8 cellular contexts compared by ENCODE assay signal in genomic region chr14:68793734-68794129, GRCh38. TPM values are rescaled to one million over a fixed set of nuclear protein-coding genes. Genes with fewer than 3 reads are reported as not detected.
DNase-seq lines count a peak whose midpoint lies in the region; ATAC-seq and TF ChIP-seq lines count a peak whose summit lies in the region.

No MANE protein-coding gene starts in this region.

- peak overlapping the region; percentile 96 for H3K4me3 Mint-ChIP-seq in activated naive CD8-positive, alpha-beta T cell treated with anti-CD3 and anti-CD28 coated beads for 36 hours
- H3K4me3 Mint-ChIP-seq in stimulated activated effector memory CD8-positive, alpha-beta T cell treated with anti-CD3 and anti-CD28 coated beads, Interleukin-12 subunit alpha, Interleukin-12 subunit beta, amount 100 ng/mL, for 72 hours: peak overlapping the region; percentile 100

- peaks cover 55% of the 10 kb centered on the region for H3K36me3 Mint-ChIP-seq in activated naive CD8-positive, alpha-beta T cell treated with anti-CD3 and anti-CD28 coated beads for 36 hours
- peaks cover 79% of the 10 kb centered on the region for H3K36me3 Mint-ChIP-seq in stimulated activated effector memory CD8-positive, alpha-beta T cell treated with anti-CD3 and anti-CD28 coated beads, Interleukin-12 subunit alpha, Interleukin-12 subunit beta, amount 100 ng/mL, for 72 hours

- peak overlapping the region; percentile 99 for H3K4me3 ChIP-seq in iPS-18c (ENCODE audit: insufficient read depth, low read depth, low read length)

- H3K27ac Mint-ChIP-seq in activated naive CD8-positive, alpha-beta T cell treated with anti-CD3 and anti-CD28 coated beads for 36 hours: peak overlapping the region; percentile 100
- H3K27ac Mint-ChIP-seq in stimulated activated effector memory CD8-positive, alpha-beta T cell treated with anti-CD3 and anti-CD28 coated beads, Interleukin-12 subunit alpha, Interleukin-12 subunit beta, amount 100 ng/mL, for 72 hours: peak overlapping the region; percentile 100

- no peak for TF ChIP-seq CTCF in GM20000 (IDR thresholded peaks at IDR 0.05; ENCODE audit: extremely low read depth, missing control alignments)

- H3K4me1 Mint-ChIP-seq in activated naive CD8-positive, alpha-beta T cell treated with anti-CD3 and anti-CD28 coated beads for 36 hours: peaks cover 39% of the 10 kb centered on the region
- H3K4me1 Mint-ChIP-seq in stimulated activated effector memory CD8-positive, alpha-beta T cell treated with anti-CD3 and anti-CD28 coated beads, Interleukin-12 subunit alpha, Interleukin-12 subunit beta, amount 100 ng/mL, for 72 hours: peaks cover 55% of the 10 kb centered on the region

- ATAC-seq in stimulated activated effector memory CD8-positive, alpha-beta T cell treated with anti-CD3 and anti-CD28 coated beads, Interleukin-12 subunit alpha, Interleukin-12 subunit beta, amount 100 ng/mL, for 72 hours: no peak

- H3K27me3 Mint-ChIP-seq in activated naive CD8-positive, alpha-beta T cell treated with anti-CD3 and anti-CD28 coated beads for 36 hours: peaks cover 3% of the 10 kb centered on the region

- peak; percentile 58 for DNase-seq in activated CD8-positive, alpha-beta memory T cell treated with anti-CD3 and anti-CD28 coated beads, Interleukin-2, amount 50 U/mL, for 4 hours
- DNase-seq in activated CD8-positive, alpha-beta memory T cell treated with anti-CD3 and anti-CD28 coated beads for 24 hours: no peak
- no peak for DNase-seq in activated naive CD8-positive, alpha-beta T cell treated with anti-CD3 and anti-CD28 coated beads for 36 hours
- DNase-seq in stimulated activated effector memory CD8-positive, alpha-beta T cell treated with anti-CD3 and anti-CD28 coated beads, Interleukin-12 subunit alpha, Interleukin-12 subunit beta, amount 100 ng/mL, for 72 hours (ENCODE audit: low spot score in 2 of 2): no peak
- DNase-seq in NCI-H524 (lab: John Stamatoyannopoulos, UW): no peak
- DNase-seq in GM20000 (ENCODE audit: low spot score): no peak
- no peak for DNase-seq in NCI-H1092 (lab: John Stamatoyannopoulos, UW)

- H3K9me3 ChIP-seq in iPS-18c (ENCODE audit: control insufficient read depth, insufficient read depth, low read length): no peaks in the 10 kb centered on the region

- H3K9me3 Mint-ChIP-seq in activated naive CD8-positive, alpha-beta T cell treated with anti-CD3 and anti-CD28 coated beads for 36 hours: peaks cover 1% of the 10 kb centered on the region
- H3K9me3 Mint-ChIP-seq in stimulated activated effector memory CD8-positive, alpha-beta T cell treated with anti-CD3 and anti-CD28 coated beads, Interleukin-12 subunit alpha, Interleukin-12 subunit beta, amount 100 ng/mL, for 72 hours: no peaks in the 10 kb centered on the region

RNA-seq across cellular contexts. Expression of gene ZFP36L1, which starts 0.9 kb away (rescaled TPM):
- total RNA-seq in activated naive CD8-positive, alpha-beta T cell treated with anti-CD3 and anti-CD28 coated beads for 36 hours: 10 to 100 TPM; 84.4 to 86.2 TPM
